Comparison of ENCODE assay signal across 8 cellular contexts in genomic region chr17:31095239-31096105, GRCh38. TPM values are rescaled to one million over a fixed set of nuclear protein-coding genes. Genes with fewer than 3 reads are reported as not detected.
DNase-seq lines count a peak whose midpoint lies in the region; ATAC-seq and TF ChIP-seq lines count a peak whose summit lies in the region.

No MANE protein-coding gene starts in this region.

- no peaks in the 10 kb centered on the region for H3K9me3 ChIP-seq in neutrophil

- H3K9me3 Mint-ChIP-seq in activated naive CD8-positive, alpha-beta T cell (ENCODE audit: low read depth), result no peaks in the 10 kb centered on the region
- H3K9me3 Mint-ChIP-seq in glutamatergic neuron (ENCODE audit: unreplicated experiment), result peaks cover 8% of the 10 kb centered on the region

- peak overlapping the region; percentile 88 for H3K27ac ChIP-seq in neutrophil

- DNase-seq in NCI-H2029 (lab: John Stamatoyannopoulos, UW) (peak; percentile 23), NCI-H2029 treated with DMSO at 0.1 percent for 48 hours (lab: John Stamatoyannopoulos, UW) (no peak), RPMI7951 (ENCODE audit: low read depth) (peak; percentile 53), glutamatergic neuron (peak; percentile 68)

- H3K4me3 Mint-ChIP-seq in activated naive CD8-positive, alpha-beta T cell, result peak overlapping the region; percentile 97
- H3K4me3 Mint-ChIP-seq in glutamatergic neuron (ENCODE audit: unreplicated experiment), result peak overlapping the region; percentile 98

- peaks cover 15% of the 10 kb centered on the region for H3K4me1 Mint-ChIP-seq in activated naive CD8-positive, alpha-beta T cell (ENCODE audit: low read depth)
- peaks cover 5% of the 10 kb centered on the region for H3K4me1 Mint-ChIP-seq in glutamatergic neuron (ENCODE audit: low read depth, unreplicated experiment)

- no peaks in the 10 kb centered on the region for H3K27me3 ChIP-seq in neutrophil

- no peaks in the 10 kb centered on the region for H3K36me3 ChIP-seq in neutrophil

- no peaks in the 10 kb centered on the region for H3K36me3 Mint-ChIP-seq in activated naive CD8-positive, alpha-beta T cell
- H3K36me3 Mint-ChIP-seq in glutamatergic neuron (ENCODE audit: unreplicated experiment), result no peaks in the 10 kb centered on the region

- peak overlapping the region; percentile 90 for H3K27ac Mint-ChIP-seq in activated naive CD8-positive, alpha-beta T cell
- peak overlapping the region; percentile 88 for H3K27ac Mint-ChIP-seq in glutamatergic neuron (ENCODE audit: unreplicated experiment)

- H3K4me1 ChIP-seq in neutrophil (ENCODE audit: control insufficient read depth in 1 of 2, insufficient read depth in 1 of 2, low read depth in 1 of 2, low read length in 1 of 2), result peaks cover 6 to 8% of the 10 kb centered on the region in 2 experiments

- TF ChIP-seq CTCF in glutamatergic neuron (IDR thresholded peaks at IDR 0.05; ENCODE audit: partially characterized antibody, unreplicated experiment), result no peak
- TF ChIP-seq CTCF in neutrophil (IDR thresholded peaks at IDR 0.05), result no peak

- H3K4me3 ChIP-seq in neutrophil (ENCODE audit: low read depth in 1 of 2, low read length in 1 of 2), result peak overlapping the region; percentile 84 to 88

- no peaks in the 10 kb centered on the region for H3K27me3 Mint-ChIP-seq in activated naive CD8-positive, alpha-beta T cell
- H3K27me3 Mint-ChIP-seq in glutamatergic neuron (ENCODE audit: unreplicated experiment), result peaks cover 3% of the 10 kb centered on the region

- ATAC-seq in HG03439 (IDR thresholded peaks at IDR 0.05; ENCODE audit: unreplicated experiment), result peak; percentile 5
- ATAC-seq in HG03571 (IDR thresholded peaks at IDR 0.05; ENCODE audit: unreplicated experiment), result no peak

RNA-seq across cellular contexts. Expression of gene NF1, which starts 0.7 kb away (rescaled TPM):
- 23.8 and 30.2 TPM in 2 replicates for total RNA-seq in RPMI7951 (2014; rRNA removed; shearing (Covaris generic))
- total RNA-seq in glutamatergic neuron (ENCODE audit: unreplicated experiment), result 87.6 TPM
